ENCODE assay signal across 1 cellular context in the genomic region with DNA sequence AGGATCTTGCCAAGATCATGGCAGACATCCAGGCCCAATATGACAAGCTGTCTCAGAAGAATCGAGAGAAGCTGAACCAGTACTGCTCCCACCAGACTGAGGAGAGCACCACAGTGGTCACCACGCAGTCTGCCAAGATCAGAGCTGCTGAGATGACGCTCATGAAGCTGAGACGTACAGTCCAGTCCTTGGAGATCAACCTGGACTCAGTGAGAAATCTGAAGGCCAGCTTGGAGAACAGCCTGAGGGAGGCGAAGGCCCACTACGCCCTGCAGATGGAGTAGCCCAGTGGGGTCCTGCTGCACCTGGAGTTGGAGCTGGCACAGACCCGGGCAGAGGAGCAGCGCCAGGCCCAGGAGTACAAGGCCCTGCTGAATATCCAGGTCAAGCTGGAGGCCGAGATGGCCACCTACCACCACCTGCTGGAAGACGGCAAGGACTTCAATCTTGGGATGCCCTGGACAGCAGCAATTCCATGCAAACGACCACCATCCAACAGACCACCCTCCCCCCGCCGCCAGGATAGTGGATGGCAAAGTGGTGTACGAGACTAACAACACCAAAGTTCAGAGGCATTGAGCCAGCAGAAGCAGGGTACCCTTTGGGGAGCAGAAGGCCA.
TF ChIP-seq lines count a peak whose summit lies in the region.

No MANE protein-coding gene starts in this region.

TF ChIP-seq in HCT116, 20 proteins besides CTCF, POLR2A, EP300 and RAD21 (continued from another document):
- TF ChIP-seq, protein P1, sequence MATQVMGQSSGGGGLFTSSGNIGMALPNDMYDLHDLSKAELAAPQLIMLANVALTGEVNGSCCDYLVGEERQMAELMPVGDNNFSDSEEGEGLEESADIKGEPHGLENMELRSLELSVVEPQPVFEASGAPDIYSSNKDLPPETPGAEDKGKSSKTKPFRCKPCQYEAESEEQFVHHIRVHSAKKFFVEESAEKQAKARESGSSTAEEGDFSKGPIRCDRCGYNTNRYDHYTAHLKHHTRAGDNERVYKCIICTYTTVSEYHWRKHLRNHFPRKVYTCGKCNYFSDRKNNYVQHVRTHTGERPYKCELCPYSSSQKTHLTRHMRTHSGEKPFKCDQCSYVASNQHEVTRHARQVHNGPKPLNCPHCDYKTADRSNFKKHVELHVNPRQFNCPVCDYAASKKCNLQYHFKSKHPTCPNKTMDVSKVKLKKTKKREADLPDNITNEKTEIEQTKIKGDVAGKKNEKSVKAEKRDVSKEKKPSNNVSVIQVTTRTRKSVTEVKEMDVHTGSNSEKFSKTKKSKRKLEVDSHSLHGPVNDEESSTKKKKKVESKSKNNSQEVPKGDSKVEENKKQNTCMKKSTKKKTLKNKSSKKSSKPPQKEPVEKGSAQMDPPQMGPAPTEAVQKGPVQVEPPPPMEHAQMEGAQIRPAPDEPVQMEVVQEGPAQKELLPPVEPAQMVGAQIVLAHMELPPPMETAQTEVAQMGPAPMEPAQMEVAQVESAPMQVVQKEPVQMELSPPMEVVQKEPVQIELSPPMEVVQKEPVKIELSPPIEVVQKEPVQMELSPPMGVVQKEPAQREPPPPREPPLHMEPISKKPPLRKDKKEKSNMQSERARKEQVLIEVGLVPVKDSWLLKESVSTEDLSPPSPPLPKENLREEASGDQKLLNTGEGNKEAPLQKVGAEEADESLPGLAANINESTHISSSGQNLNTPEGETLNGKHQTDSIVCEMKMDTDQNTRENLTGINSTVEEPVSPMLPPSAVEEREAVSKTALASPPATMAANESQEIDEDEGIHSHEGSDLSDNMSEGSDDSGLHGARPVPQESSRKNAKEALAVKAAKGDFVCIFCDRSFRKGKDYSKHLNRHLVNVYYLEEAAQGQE (IDR thresholded peaks at IDR 0.05; ENCODE audit: low read depth), result no peak
- no peak for TF ChIP-seq EGR1 (IDR thresholded peaks at IDR 0.05; ENCODE audit: low read depth)
- no peak for TF ChIP-seq CEBPB (IDR thresholded peaks at IDR 0.05; ENCODE audit: low read depth)
- TF ChIP-seq, protein P2, sequence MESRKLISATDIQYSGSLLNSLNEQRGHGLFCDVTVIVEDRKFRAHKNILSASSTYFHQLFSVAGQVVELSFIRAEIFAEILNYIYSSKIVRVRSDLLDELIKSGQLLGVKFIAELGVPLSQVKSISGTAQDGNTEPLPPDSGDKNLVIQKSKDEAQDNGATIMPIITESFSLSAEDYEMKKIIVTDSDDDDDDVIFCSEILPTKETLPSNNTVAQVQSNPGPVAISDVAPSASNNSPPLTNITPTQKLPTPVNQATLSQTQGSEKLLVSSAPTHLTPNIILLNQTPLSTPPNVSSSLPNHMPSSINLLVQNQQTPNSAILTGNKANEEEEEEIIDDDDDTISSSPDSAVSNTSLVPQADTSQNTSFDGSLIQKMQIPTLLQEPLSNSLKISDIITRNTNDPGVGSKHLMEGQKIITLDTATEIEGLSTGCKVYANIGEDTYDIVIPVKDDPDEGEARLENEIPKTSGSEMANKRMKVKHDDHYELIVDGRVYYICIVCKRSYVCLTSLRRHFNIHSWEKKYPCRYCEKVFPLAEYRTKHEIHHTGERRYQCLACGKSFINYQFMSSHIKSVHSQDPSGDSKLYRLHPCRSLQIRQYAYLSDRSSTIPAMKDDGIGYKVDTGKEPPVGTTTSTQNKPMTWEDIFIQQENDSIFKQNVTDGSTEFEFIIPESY (IDR thresholded peaks at IDR 0.05; ENCODE audit: extremely low read depth, insufficient replicate concordance, low read length), result no peak
- no peak for TF ChIP-seq TCF7L2 (IDR thresholded peaks at IDR 0.05; ENCODE audit: borderline replicate concordance, extremely low read depth, insufficient read depth, insufficient read length)
- no peak for TF ChIP-seq EZH2phosphoT487 (IDR thresholded peaks at IDR 0.05; ENCODE audit: borderline replicate concordance)
- TF ChIP-seq POLR2AphosphoS5 (IDR thresholded peaks at IDR 0.05; ENCODE audit: low read depth, low read length), result no peak
- TF ChIP-seq CBX3 (IDR thresholded peaks at IDR 0.05; ENCODE audit: low read depth), result no peak
- TF ChIP-seq YY1 (IDR thresholded peaks at IDR 0.05; ENCODE audit: extremely low read depth, insufficient replicate concordance, low read depth, low read length), result no peak
- TF ChIP-seq EZH2 (IDR thresholded peaks at IDR 0.05), result no peak
- no peak for TF ChIP-seq ZFX (IDR thresholded peaks at IDR 0.05)
- TF ChIP-seq FOSL1 (IDR thresholded peaks at IDR 0.05; ENCODE audit: low read depth), result no peak
- no peak for TF ChIP-seq SIN3A (IDR thresholded peaks at IDR 0.05; ENCODE audit: low read depth)
- TF ChIP-seq, protein P3, sequence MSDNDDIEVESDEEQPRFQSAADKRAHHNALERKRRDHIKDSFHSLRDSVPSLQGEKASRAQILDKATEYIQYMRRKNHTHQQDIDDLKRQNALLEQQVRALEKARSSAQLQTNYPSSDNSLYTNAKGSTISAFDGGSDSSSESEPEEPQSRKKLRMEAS (IDR thresholded peaks at IDR 0.05), result no peak
TF ChIP-seq in HCT116: peak in this region for 0.
